Comparison of ENCODE assay signal across 17 cellular contexts in the genomic region with DNA sequence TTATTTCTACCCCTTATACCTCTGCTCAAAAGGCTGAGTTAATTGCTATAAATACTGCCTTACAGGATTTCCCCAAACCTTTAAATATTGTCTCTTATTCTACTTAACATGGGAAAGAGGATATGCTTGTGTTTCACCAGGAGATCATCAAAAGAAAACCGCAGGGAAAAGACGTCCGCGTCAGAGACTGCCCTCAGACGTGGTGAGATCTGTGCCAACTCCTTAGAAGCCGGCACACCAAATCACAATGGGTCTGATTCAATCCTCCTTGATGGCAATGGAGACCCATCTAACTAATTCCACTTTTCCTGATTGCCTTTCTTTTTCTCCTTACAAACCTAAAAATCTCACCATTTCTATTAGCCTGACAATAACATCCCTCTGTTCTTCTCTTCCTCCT. TPM values are rescaled to one million over a fixed set of nuclear protein-coding genes. Genes with fewer than 3 reads are reported as not detected.
DNase-seq lines count a peak whose midpoint lies in the region; TF ChIP-seq lines count a peak whose summit lies in the region.
"Had no signal": no experiment of that assay in that cellular context is flagged by ENCODE, and none has a peak within 500 bp of the region (broad histone marks: within the 10 kb centered on the region; RNA-seq: fewer than 3 reads in every experiment).

No MANE protein-coding gene starts in this region.

- H3K27ac ChIP-seq in breast epithelium: no peak overlapping the region
- no peak overlapping the region for H3K27ac ChIP-seq in CD4-positive, alpha-beta memory T cell (ENCODE audit: low read depth, low read length)
- H3K27ac ChIP-seq: 22Rv1, C4-2B had no signal

- H3K27ac Mint-ChIP-seq in MCF 10A (ENCODE audit: low read depth, unreplicated experiment) (peak overlapping the region; percentile 11), brain (peak overlapping the region in 3 of 5 experiments; percentile 0 to 99 (median 50)), progenitor cell of endocrine pancreas (peak overlapping the region; percentile 11)
- H3K27ac Mint-ChIP-seq in CD4-positive, alpha-beta memory T cell: no peak overlapping the region

- no peaks in the 10 kb centered on the region for H3K9me3 ChIP-seq in breast epithelium
- no peaks in the 10 kb centered on the region for H3K9me3 ChIP-seq in CD4-positive, alpha-beta memory T cell (ENCODE audit: control insufficient read depth in 1 of 2, low read length in 2 of 2)

- CTCF ChIA-PET in MCF 10A (lab: Yijun Ruan, JAX): no interaction called here
- CTCF ChIA-PET in CD4-positive, alpha-beta memory T cell (lab: Charles Lee; ENCODE audit: partially characterized antibody): no interaction called here

- no peaks in the 10 kb centered on the region for H3K4me1 ChIP-seq in breast epithelium
- H3K4me1 ChIP-seq in CD4-positive, alpha-beta memory T cell (ENCODE audit: insufficient read depth, low read length): no peaks in the 10 kb centered on the region

- intact Hi-C loops in MCF 10A (cut with micrococcal nuclease): no loop called here
- intact Hi-C loops in breast epithelium (cut with DNase I; ENCODE audit: low total_unique reads): no loop called here
- intact Hi-C loops in CD4-positive, alpha-beta memory T cell (cut with micrococcal nuclease): no loop called here

- DNase-seq in MCF 10A (ENCODE audit: unreplicated experiment) (no peak), breast epithelium (ENCODE audit: low spot score in 2 of 2) (no peak), progenitor cell of endocrine pancreas (ENCODE audit: low spot score, unreplicated experiment) (no peak), NCI-H2171 treated with DMSO at 0.1 percent for 48 hours (lab: John Stamatoyannopoulos, UW) (no peak), DMS153 treated with DMSO at 0.1 percent for 48 hours (lab: John Stamatoyannopoulos, UW; ENCODE audit: unreplicated experiment) (no peak), putamen (ENCODE audit: low spot score) (no peak)
- no peak for DNase-seq in CD4-positive, alpha-beta memory T cell
- DNase-seq: AML-193, DMS153, GF-D8, HCEC 1CT, NCI-H1105, NCI-H2081, NCI-H524 had no signal

- H3K4me1 Mint-ChIP-seq in MCF 10A (ENCODE audit: insufficient read depth, unreplicated experiment): peaks cover 20% of the 10 kb centered on the region
- H3K4me1 Mint-ChIP-seq in brain: peaks cover 53% of the 10 kb centered on the region
- peaks cover 5% of the 10 kb centered on the region for H3K4me1 Mint-ChIP-seq in progenitor cell of endocrine pancreas (ENCODE audit: low read depth)
- no peaks in the 10 kb centered on the region for H3K4me1 Mint-ChIP-seq in CD4-positive, alpha-beta memory T cell

- no peaks in the 10 kb centered on the region for H3K27me3 ChIP-seq in breast epithelium
- H3K27me3 ChIP-seq in CD4-positive, alpha-beta memory T cell (ENCODE audit: insufficient read depth, low read length): peaks cover 5% of the 10 kb centered on the region

- H3K4me3 Mint-ChIP-seq in MCF 10A (ENCODE audit: unreplicated experiment) (no peak overlapping the region), brain (no peak overlapping the region), progenitor cell of endocrine pancreas (ENCODE audit: low read depth) (no peak overlapping the region)
- no peak overlapping the region for H3K4me3 Mint-ChIP-seq in CD4-positive, alpha-beta memory T cell

- H3K9me3 Mint-ChIP-seq in MCF 10A (ENCODE audit: unreplicated experiment) (no peaks in the 10 kb centered on the region), brain (peaks cover 4 to 24% (median 16%) of the 10 kb centered on the region in 5 experiments), progenitor cell of endocrine pancreas (ENCODE audit: low read depth) (peaks cover 9% of the 10 kb centered on the region)
- peaks cover 0 to 42% (median 30%) of the 10 kb centered on the region in 8 donors for H3K9me3 Mint-ChIP-seq in CD4-positive, alpha-beta memory T cell

- BruUV-seq in MCF 10A (replicated peaks; lab: Mats Ljungman, UMichigan): no TSS peak

- POLR2A ChIA-PET in MCF 10A (lab: Yijun Ruan, JAX): interaction anchor here (0.7 to 3.3 kb wide), 7 partner anchors 13 to 430 kb away, joined by 3 to 14 read pairs (median 10); no protein-coding TSS in a partner anchor
- POLR2A ChIA-PET in CD4-positive, alpha-beta memory T cell (lab: Charles Lee; ENCODE audit: partially characterized antibody): no interaction called here

- peaks cover 56% of the 10 kb centered on the region for H3K36me3 Mint-ChIP-seq in MCF 10A (ENCODE audit: insufficient read depth, unreplicated experiment)
- peaks cover 81% of the 10 kb centered on the region for H3K36me3 Mint-ChIP-seq in brain
- H3K36me3 Mint-ChIP-seq in progenitor cell of endocrine pancreas (ENCODE audit: insufficient read depth): peaks cover 75% of the 10 kb centered on the region
- peaks cover 0 to 7% of the 10 kb centered on the region in 2 donors for H3K36me3 Mint-ChIP-seq in CD4-positive, alpha-beta memory T cell

- no peaks in the 10 kb centered on the region for H3K27me3 Mint-ChIP-seq in MCF 10A (ENCODE audit: insufficient read depth, unreplicated experiment)
- no peaks in the 10 kb centered on the region for H3K27me3 Mint-ChIP-seq in brain
- no peaks in the 10 kb centered on the region for H3K27me3 Mint-ChIP-seq in progenitor cell of endocrine pancreas
- peaks cover 10 to 20% of the 10 kb centered on the region in 2 donors for H3K27me3 Mint-ChIP-seq in CD4-positive, alpha-beta memory T cell

- TF ChIP-seq POLR2A in breast epithelium (IDR thresholded peaks at IDR 0.05): no peak

- TF ChIP-seq CTCF in MCF 10A (IDR thresholded peaks at IDR 0.05; ENCODE audit: unreplicated experiment): no peak
- TF ChIP-seq CTCF in breast epithelium (IDR thresholded peaks at IDR 0.05): no peak
- TF ChIP-seq CTCF in brain (conservative IDR thresholded peaks at IDR 0.05): no peak
- TF ChIP-seq CTCF in progenitor cell of endocrine pancreas (IDR thresholded peaks at IDR 0.05; ENCODE audit: unreplicated experiment): no peak

- no peaks in the 10 kb centered on the region for H3K36me3 ChIP-seq in breast epithelium
- no peaks in the 10 kb centered on the region for H3K36me3 ChIP-seq in CD4-positive, alpha-beta memory T cell (ENCODE audit: insufficient read depth, low read length)

- H3K4me3 ChIP-seq in breast epithelium: no peak overlapping the region
- H3K4me3 ChIP-seq in CD4-positive, alpha-beta memory T cell (ENCODE audit: low read length in 2 of 2): no peak overlapping the region

RNA-seq across cellular contexts. Expression of gene SH3PXD2B, which starts 55.0 kb away (rescaled TPM):
- total RNA-seq in MCF 10A (2022) (34.1 and 42.3 TPM in 2 replicates), breast epithelium (100 to 1,000 TPM in 1 of 3 donors, 10 to 100 TPM in 2; 35.3 to 118 (median 43.9) TPM), progenitor cell of endocrine pancreas (72.4 and 79.8 TPM in 2 replicates)
- polyA plus RNA-seq in brain (ENCODE audit: insufficient read depth, low read depth, low replicate concordance): 16.3 TPM
- under 1 TPM; 0.19 to 0.38 TPM for total RNA-seq in CD4-positive, alpha-beta memory T cell
- not detected for polyA plus RNA-seq in CD4-positive, alpha-beta memory T cell

Comparison
In these comparisons a context has a peak if more than half of its experiments do, and no peak if none do; other contexts are left out.
1. H3K27ac Mint-ChIP-seq: peak in MCF 10A (single experiment), brain (3 of 5) and progenitor cell of endocrine pancreas (single experiment); none in CD4-positive, alpha-beta memory T cell (0 of 7).
2. RNA of gene SH3PXD2B, which starts 55.0 kb away (total RNA-seq): 72.4 to 79.8 TPM in progenitor cell of endocrine pancreas, 35.3 to 118 TPM in breast epithelium and 34.1 to 42.3 TPM in MCF 10A; 0.19 to 0.38 TPM in CD4-positive, alpha-beta memory T cell; every median in the first group is over 10 times any median in the second.